Comparison of ENCODE assay signal across 10 cellular contexts in genomic region chr12:110253176-110253575, GRCh38.
A peak's percentile ranks its signal among the peaks of the same experiment; 100 is the strongest.
DNase-seq lines count a peak whose midpoint lies in the region; ATAC-seq and TF ChIP-seq lines count a peak whose summit lies in the region.
"Had no signal": no experiment of that assay in that cellular context is flagged by ENCODE, and none has a peak within 500 bp of the region (broad histone marks: within the 10 kb centered on the region; RNA-seq: fewer than 3 reads in every experiment).

No MANE protein-coding gene starts in this region.

- ATAC-seq in GM19395 (IDR thresholded peaks at IDR 0.05; ENCODE audit: unreplicated experiment) (no peak), GM18870 (IDR thresholded peaks at IDR 0.05; ENCODE audit: unreplicated experiment) (no peak)
- ATAC-seq: natural killer cell treated with Interleukin-12 subunit alpha and Interleukin-12 subunit beta and Interleukin-15 and Interleukin-18, amount 100 ng/mL, for 72 hours had no signal

- H3K4me3 ChIP-seq in choroid plexus epithelial cell (ENCODE audit: low read depth, low read length) (peak overlapping the region; percentile 38), retinal pigment epithelial cell (ENCODE audit: low read length) (peak overlapping the region; percentile 9)

- TF ChIP-seq CTCF in choroid plexus epithelial cell (conservative IDR thresholded peaks at IDR 0.05; ENCODE audit: low read depth, low read length): no peak
- no peak for TF ChIP-seq CTCF in retinal pigment epithelial cell (conservative IDR thresholded peaks at IDR 0.05; ENCODE audit: low read depth, low read length)
- TF ChIP-seq CTCF in GM20000 (IDR thresholded peaks at IDR 0.05; ENCODE audit: extremely low read depth, missing control alignments): no peak

- DNase-seq in EL (peak; percentile 16), choroid plexus epithelial cell (ENCODE audit: low read depth) (peak; percentile 69), islet precursor cell (peak; percentile 60), retinal pigment epithelial cell (ENCODE audit: low read depth) (peak; percentile 18), RPMI8226 (no peak), GM20000 (ENCODE audit: low spot score) (no peak)
- DNase-seq: activated T-cell treated with anti-CD3 and anti-CD28 coated beads, Interleukin-2, amount 50 U/mL, for 48 hours had no signal

Comparison
In these comparisons a context has a peak if more than half of its experiments do, and no peak if none do; other contexts are left out.
1. DNase-seq: peak in EL (single experiment), choroid plexus epithelial cell (single experiment), islet precursor cell (single experiment) and retinal pigment epithelial cell (single experiment); none in RPMI8226 (single experiment) and GM20000 (single experiment).